Comparison of ENCODE assay signal across 8 cellular contexts in the genomic region with DNA sequence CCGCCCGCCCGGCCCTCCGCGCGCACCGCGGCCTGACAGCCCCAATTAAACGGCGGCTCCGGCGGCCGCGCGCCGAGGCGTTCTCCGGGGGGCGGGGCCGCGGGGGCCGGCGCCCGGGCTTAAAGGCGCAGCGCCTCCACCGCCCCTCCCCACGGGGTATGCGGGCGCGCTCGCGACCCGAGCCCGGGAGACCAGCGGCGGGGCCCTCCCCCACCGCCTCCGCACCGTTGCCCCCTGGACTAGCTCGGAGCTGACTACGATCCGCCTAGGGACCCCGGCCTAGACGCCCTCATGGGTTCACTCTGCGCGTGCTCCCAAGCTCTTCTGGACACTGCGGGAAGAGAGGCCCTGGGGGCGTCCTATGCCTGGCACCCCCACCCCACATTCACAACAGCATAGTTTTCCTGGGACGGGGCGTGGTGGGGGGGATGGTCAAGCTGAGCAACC. TPM values are rescaled to one million over a fixed set of nuclear protein-coding genes. Genes with fewer than 3 reads are reported as not detected.
A peak's percentile ranks its signal among the peaks of the same experiment; 100 is the strongest.
DNase-seq lines count a peak whose midpoint lies in the region; ATAC-seq, FAIRE-seq and TF ChIP-seq lines count a peak whose summit lies in the region.

A gene with protein sequence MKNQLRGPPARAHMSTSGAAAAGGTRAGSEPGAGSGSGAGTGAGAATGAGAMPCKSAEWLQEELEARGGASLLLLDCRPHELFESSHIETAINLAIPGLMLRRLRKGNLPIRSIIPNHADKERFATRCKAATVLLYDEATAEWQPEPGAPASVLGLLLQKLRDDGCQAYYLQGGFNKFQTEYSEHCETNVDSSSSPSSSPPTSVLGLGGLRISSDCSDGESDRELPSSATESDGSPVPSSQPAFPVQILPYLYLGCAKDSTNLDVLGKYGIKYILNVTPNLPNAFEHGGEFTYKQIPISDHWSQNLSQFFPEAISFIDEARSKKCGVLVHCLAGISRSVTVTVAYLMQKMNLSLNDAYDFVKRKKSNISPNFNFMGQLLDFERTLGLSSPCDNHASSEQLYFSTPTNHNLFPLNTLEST (minus strand): TSS at position 51 of the 447 bp plus-strand sequence. CDS start 205 bp downstream, outside the sequence.

- no peaks in the 10 kb centered on the region for H3K9me3 Mint-ChIP-seq in neural crest cell

- peak within 1 kb of the TSS; percentile 95 for H3K4me3 ChIP-seq in fibroblast of villous mesenchyme (ENCODE audit: low read depth, low read length)

- no peaks in the 10 kb centered on the region for H3K36me3 Mint-ChIP-seq in neural crest cell (ENCODE audit: low read depth)

- H3K27ac Mint-ChIP-seq in neural crest cell (ENCODE audit: unreplicated experiment): peak within 1 kb of the TSS; percentile 82

- peaks cover 27% of the 10 kb centered on the region for H3K4me1 Mint-ChIP-seq in neural crest cell

- no peak for FAIRE-seq in RCC 7860 (lab: Jason Lieb, UNC)

- in situ Hi-C loops in ACHN (cut with HindIII; ENCODE audit: low pct_ligation_motif_present, low pct_unique_long_range_greater_than_20kb, low sequenced_read_pairs): no loop called here

- H3K27me3 Mint-ChIP-seq in neural crest cell (ENCODE audit: low read depth): no peaks in the 10 kb centered on the region

- peak; percentile 67 for DNase-seq in ACHN
- peak; percentile 16 for DNase-seq in RCC 7860 (ENCODE audit: low spot score)
- peak; percentile 63 for DNase-seq in activated T-helper 9 cell treated with anti-CD3 and anti-CD28 coated beads, Interleukin-2, amount 50 U/mL, for 16 hours (ENCODE audit: low read depth)
- DNase-seq in fibroblast of villous mesenchyme (ENCODE audit: low read depth): peak; percentile 72
- DNase-seq in neural crest cell (ENCODE audit: low read depth, low spot score): peak; percentile 64
- DNase-seq in stromal cell of bone marrow (ENCODE audit: low read depth): peak; percentile 46

- peak within 1 kb of the TSS; percentile 93 for H3K4me3 Mint-ChIP-seq in neural crest cell

- peak; percentile 36 for ATAC-seq in GM19023 (IDR thresholded peaks at IDR 0.05; ENCODE audit: unreplicated experiment)
- peak; percentile 21 for ATAC-seq in HG03460 (IDR thresholded peaks at IDR 0.05; ENCODE audit: unreplicated experiment)

- TF ChIP-seq CTCF in fibroblast of villous mesenchyme (IDR thresholded peaks at IDR 0.05; ENCODE audit: insufficient read depth, low read depth, low read length) (no peak), neural crest cell (conservative IDR thresholded peaks at IDR 0.05) (no peak)

RNA-seq across cellular contexts. Expression of the gene that starts here (rescaled TPM):
- total RNA-seq in fibroblast of villous mesenchyme (20.9 and 21.2 TPM in 2 replicates), neural crest cell (24.2 and 24.3 TPM in 2 replicates)

Comparison
In these comparisons a context has a peak if more than half of its experiments do, and no peak if none do; other contexts are left out.
1. Peak in every context shown above with its lines: DNase-seq, ATAC-seq and H3K4me3 ChIP-seq.
2. DNase-seq: peak in every context shown above with its lines; median percentile 72 in fibroblast of villous mesenchyme; 67 in ACHN; 64 in neural crest cell; 63 in activated T-helper 9 cell treated with anti-CD3 and anti-CD28 coated beads, Interleukin-2, amount 50 U/mL, for 16 hours; 46 in stromal cell of bone marrow; 16 in RCC 7860.